Comparison of ENCODE assay signal across 8 cellular contexts in the genomic region with DNA sequence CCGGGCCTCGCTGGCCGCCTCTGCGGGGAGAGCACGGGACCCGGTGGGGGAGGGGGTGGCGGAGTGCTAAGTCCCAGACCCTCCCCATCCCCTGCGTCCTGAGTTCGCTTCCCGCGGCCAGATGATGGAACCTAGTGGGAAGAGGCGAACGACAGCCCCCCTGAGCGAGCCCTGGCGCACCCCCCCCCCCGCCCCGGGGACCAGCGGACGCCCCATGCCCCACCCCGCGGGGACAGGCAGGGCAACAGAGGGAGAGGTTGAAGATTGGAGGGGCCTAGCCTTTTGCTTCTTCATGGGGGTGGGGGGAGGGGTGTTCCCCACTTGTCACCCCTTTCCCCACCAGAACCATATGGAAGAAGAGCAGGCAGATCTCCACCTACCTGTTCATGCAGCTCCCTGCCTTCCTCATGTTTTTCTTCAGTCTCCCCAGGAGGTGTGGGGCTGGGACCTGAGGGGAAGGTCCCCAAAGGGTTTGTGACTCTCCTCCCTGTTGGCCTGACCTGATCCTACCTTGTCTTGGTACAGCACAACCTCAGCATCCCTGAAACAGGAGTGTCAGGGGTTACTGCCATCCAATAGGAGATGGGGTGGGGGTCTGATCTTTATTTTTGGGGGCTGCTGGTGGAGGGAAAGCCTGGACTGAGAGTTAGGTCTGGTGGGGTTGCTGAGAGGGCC. TPM values are rescaled to one million over a fixed set of nuclear protein-coding genes. Genes with fewer than 3 reads are reported as not detected.
DNase-seq lines count a peak whose midpoint lies in the region; ATAC-seq and TF ChIP-seq lines count a peak whose summit lies in the region.

No MANE protein-coding gene starts in this region.

- H3K4me3 ChIP-seq in testis = peak overlapping the region; percentile 93 to 98

- TF ChIP-seq POLR2A in testis (IDR thresholded peaks at IDR 0.05) = no peak

- peak; percentile 31 for DNase-seq in GM10266 (ENCODE audit: extremely low spot score)
- DNase-seq in activated naive CD8-positive, alpha-beta T cell treated with anti-CD3 and anti-CD28 coated beads for 36 hours = no peak
- DNase-seq in immature natural killer cell = peak in 1 of 3 donors; percentile 9
- no peak for DNase-seq in testis
- no peak for DNase-seq in iPS-NIHi7 (ENCODE audit: extremely low spot score)
- DNase-seq in NCI-H1048 (lab: John Stamatoyannopoulos, UW) = no peak
- no peak for DNase-seq in inferior parietal cortex (ENCODE audit: extremely low spot score)

- no peaks in the 10 kb centered on the region for H3K27me3 Mint-ChIP-seq in activated naive CD8-positive, alpha-beta T cell treated with anti-CD3 and anti-CD28 coated beads for 36 hours
- peaks cover 14 to 22% (median 17%) of the 10 kb centered on the region in 3 donors for H3K27me3 Mint-ChIP-seq in immature natural killer cell (ENCODE audit: low read depth in 3 of 3)

- WGBS in testis, 2 donors = 0% methylated on average over 18 of the region's 21 CpGs; no CpG with 5 or more reads in 1 of the 2 donors

- no peaks in the 10 kb centered on the region for H3K36me3 ChIP-seq in testis (ENCODE audit: low read depth, missing control alignments)

- H3K36me3 Mint-ChIP-seq in activated naive CD8-positive, alpha-beta T cell treated with anti-CD3 and anti-CD28 coated beads for 36 hours = peaks cover 2% of the 10 kb centered on the region
- peaks cover 0 to 10% (median 7%) of the 10 kb centered on the region in 3 donors for H3K36me3 Mint-ChIP-seq in immature natural killer cell

- intact Hi-C loops in testis (cut with DNase I; ENCODE audit: low total_unique reads) = no loop called here

- H3K4me1 Mint-ChIP-seq in activated naive CD8-positive, alpha-beta T cell treated with anti-CD3 and anti-CD28 coated beads for 36 hours = peaks cover 34% of the 10 kb centered on the region
- H3K4me1 Mint-ChIP-seq in immature natural killer cell = peaks cover 35 to 44% of the 10 kb centered on the region in 2 donors

- TF ChIP-seq CTCF in GM10266 (IDR thresholded peaks at IDR 0.05; ENCODE audit: control insufficient read depth, insufficient read depth, low read depth, missing control alignments) = no peak
- no peak for TF ChIP-seq CTCF in testis (IDR thresholded peaks at IDR 0.05)

- H3K27ac Mint-ChIP-seq in activated naive CD8-positive, alpha-beta T cell treated with anti-CD3 and anti-CD28 coated beads for 36 hours = peak overlapping the region; percentile 86
- peak overlapping the region; percentile 85 to 99 (median 94) for H3K27ac Mint-ChIP-seq in immature natural killer cell

- no peaks in the 10 kb centered on the region for H3K27me3 ChIP-seq in testis

- H3K9me3 ChIP-seq in testis = no peaks in the 10 kb centered on the region

- H3K4me3 Mint-ChIP-seq in activated naive CD8-positive, alpha-beta T cell treated with anti-CD3 and anti-CD28 coated beads for 36 hours = peak overlapping the region; percentile 88
- H3K4me3 Mint-ChIP-seq in immature natural killer cell = peak overlapping the region; percentile 90 to 97 (median 94)

- peak; percentile 6 for ATAC-seq in HG02870 (IDR thresholded peaks at IDR 0.05; ENCODE audit: unreplicated experiment)

- H3K4me1 ChIP-seq in testis = peaks cover 14% of the 10 kb centered on the region

- H3K27ac ChIP-seq in testis = peak overlapping the region; percentile 97 to 99

- no peaks in the 10 kb centered on the region for H3K9me3 Mint-ChIP-seq in activated naive CD8-positive, alpha-beta T cell treated with anti-CD3 and anti-CD28 coated beads for 36 hours
- peaks cover 0 to 2% (median 0%) of the 10 kb centered on the region in 6 donors for H3K9me3 Mint-ChIP-seq in immature natural killer cell

RNA-seq across cellular contexts. Expression of a gene that starts 0.5 kb away (rescaled TPM):
- 10 to 100 TPM; 32.7 to 34.3 TPM for total RNA-seq in activated naive CD8-positive, alpha-beta T cell treated with anti-CD3 and anti-CD28 coated beads for 36 hours
- polyA plus RNA-seq in immature natural killer cell (10 to 100 TPM; 16.2 to 32.1 (median 25.2) TPM), testis (ENCODE audit: insufficient read depth, low read depth, low replicate concordance) (125 TPM)
- total RNA-seq in testis = 100 to 1,000 TPM; 107 to 152 TPM

RNA-seq across cellular contexts. Expression of a gene that starts 6.9 kb away (rescaled TPM):
- 1 to 10 TPM; 8.4 to 8.7 TPM for total RNA-seq in activated naive CD8-positive, alpha-beta T cell treated with anti-CD3 and anti-CD28 coated beads for 36 hours
- polyA plus RNA-seq in immature natural killer cell (1 to 10 TPM in 1 of 3 donors, under 1 TPM in 2; 0.19 to 2.3 (median 0.57) TPM), testis (ENCODE audit: insufficient read depth, low read depth, low replicate concordance) (39.9 TPM)
- total RNA-seq in testis = 10 to 100 TPM; 11.8 to 23.7 TPM

RNA-seq across cellular contexts. Expression of a gene that starts 13.9 kb away (rescaled TPM):
- 10 to 100 TPM; 38.0 to 39.8 TPM for total RNA-seq in activated naive CD8-positive, alpha-beta T cell treated with anti-CD3 and anti-CD28 coated beads for 36 hours
- polyA plus RNA-seq in immature natural killer cell (10 to 100 TPM in 1 of 3 donors, 1 to 10 TPM in 2; 4.0 to 14.5 (median 7.2) TPM), testis (ENCODE audit: insufficient read depth, low read depth, low replicate concordance) (61.8 TPM)
- 10 to 100 TPM; 81.1 to 85.3 TPM for total RNA-seq in testis
